14 cellular contexts compared by ENCODE assay signal in genomic region chr1:107477233-107477632, GRCh38.
DNase-seq lines count a peak whose midpoint lies in the region; ATAC-seq and TF ChIP-seq lines count a peak whose summit lies in the region.
"Had no signal": no experiment of that assay in that cellular context is flagged by ENCODE, and none has a peak within 500 bp of the region (broad histone marks: within the 10 kb centered on the region; RNA-seq: fewer than 3 reads in every experiment).

No MANE protein-coding gene starts in this region.

- H3K9me3 Mint-ChIP-seq in activated CD4-positive, alpha-beta T cell treated with anti-CD3 and anti-CD28 coated beads, Interleukin-2, amount 10 ng/mL, durations not matched to agents 7 days and 5 days, result no peaks in the 10 kb centered on the region
- no peaks in the 10 kb centered on the region for H3K9me3 Mint-ChIP-seq in activated CD8-positive, alpha-beta T cell treated with anti-CD3 and anti-CD28 coated beads for 36 hours
- no peaks in the 10 kb centered on the region for H3K9me3 Mint-ChIP-seq in progenitor cell of endocrine pancreas (ENCODE audit: low read depth)
- H3K9me3 Mint-ChIP-seq: T-helper 2 cell treated with Interferon-gamma antibody and Interleukin-4, amounts not matched to agents 5 μg/mL and 100 μg/mL, for 36 hours had no signal

- H3K4me3 ChIP-seq in suprapubic skin, result no peak overlapping the region
- H3K4me3 ChIP-seq: left ventricle myocardium inferior, upper lobe of left lung had no signal

- WGBS in suprapubic skin, result 96% methylated on average over 2 of the region's 2 CpGs

- CTCF ChIA-PET in activated CD4-positive, alpha-beta T cell treated with anti-CD3 and anti-CD28 coated beads, Interleukin-2, amount 10 ng/mL, durations not matched to agents 7 days and 5 days (lab: Charles Lee), result interaction anchor here (1.4 kb wide), 1 partner anchor 17 kb away, joined by 3 read pairs; no protein-coding TSS in a partner anchor
- CTCF ChIA-PET in activated CD8-positive, alpha-beta T cell treated with anti-CD3 and anti-CD28 coated beads for 36 hours (lab: Charles Lee), result interaction anchor here (0.6 to 1.3 kb wide), 5 partner anchors 8 to 138 kb away, joined by 3 read pairs; no protein-coding TSS in a partner anchor

- H3K4me1 Mint-ChIP-seq in activated CD4-positive, alpha-beta T cell treated with anti-CD3 and anti-CD28 coated beads, Interleukin-2, amount 10 ng/mL, durations not matched to agents 7 days and 5 days, result peaks cover 3% of the 10 kb centered on the region
- H3K4me1 Mint-ChIP-seq in activated CD8-positive, alpha-beta T cell treated with anti-CD3 and anti-CD28 coated beads for 36 hours (ENCODE audit: low read depth), result peaks cover 13% of the 10 kb centered on the region
- H3K4me1 Mint-ChIP-seq in progenitor cell of endocrine pancreas (ENCODE audit: low read depth), result no peaks in the 10 kb centered on the region

- H3K36me3 ChIP-seq in suprapubic skin, result no peaks in the 10 kb centered on the region
- H3K36me3 ChIP-seq: left ventricle myocardium inferior, upper lobe of left lung had no signal

- DNase-seq in activated CD4-positive, alpha-beta T cell treated with anti-CD3 and anti-CD28 coated beads, Interleukin-2, amount 10 ng/mL, durations not matched to agents 7 days and 5 days, result peak; percentile 9
- no peak for DNase-seq in activated CD4-positive, alpha-beta T cell treated with anti-CD3 and anti-CD28 coated beads, Interleukin-2, amount 50 U/mL, for 4 hours
- DNase-seq in KBM-7 (peak; percentile 12), progenitor cell of endocrine pancreas (ENCODE audit: low spot score, unreplicated experiment) (no peak), NCI-H2107 treated with DMSO at 0.1 percent for 48 hours (lab: John Stamatoyannopoulos, UW; ENCODE audit: unreplicated experiment) (no peak), NCI-H2227 (lab: John Stamatoyannopoulos, UW; ENCODE audit: unreplicated experiment) (no peak), suprapubic skin (ENCODE audit: low spot score in 2 of 2) (no peak)
- DNase-seq in activated CD8-positive, alpha-beta T cell treated with anti-CD3 and anti-CD28 coated beads for 36 hours, result peak; percentile 27
- DNase-seq: activated T-cell treated with anti-CD3 and anti-CD28 coated beads, Interleukin-2, amount 50 U/mL, for 1 hour; left ventricle myocardium inferior; NCI-H226; upper lobe of left lung had no signal

- POLR2A ChIA-PET in activated CD4-positive, alpha-beta T cell treated with anti-CD3 and anti-CD28 coated beads, Interleukin-2, amount 10 ng/mL, durations not matched to agents 7 days and 5 days (lab: Charles Lee), result no interaction called here
- POLR2A ChIA-PET in activated CD8-positive, alpha-beta T cell treated with anti-CD3 and anti-CD28 coated beads for 36 hours (lab: Charles Lee), result no interaction called here

- peaks cover 35% of the 10 kb centered on the region for H3K27me3 Mint-ChIP-seq in activated CD4-positive, alpha-beta T cell treated with anti-CD3 and anti-CD28 coated beads, Interleukin-2, amount 10 ng/mL, durations not matched to agents 7 days and 5 days
- peaks cover 17% of the 10 kb centered on the region for H3K27me3 Mint-ChIP-seq in activated CD8-positive, alpha-beta T cell treated with anti-CD3 and anti-CD28 coated beads for 36 hours
- no peaks in the 10 kb centered on the region for H3K27me3 Mint-ChIP-seq in progenitor cell of endocrine pancreas
- H3K27me3 Mint-ChIP-seq: B cell had no signal

- no peaks in the 10 kb centered on the region for H3K9me3 ChIP-seq in suprapubic skin
- H3K9me3 ChIP-seq: left ventricle myocardium inferior, upper lobe of left lung had no signal

- no peak overlapping the region for H3K4me3 Mint-ChIP-seq in activated CD4-positive, alpha-beta T cell treated with anti-CD3 and anti-CD28 coated beads, Interleukin-2, amount 10 ng/mL, durations not matched to agents 7 days and 5 days
- no peak overlapping the region for H3K4me3 Mint-ChIP-seq in activated CD8-positive, alpha-beta T cell treated with anti-CD3 and anti-CD28 coated beads for 36 hours
- no peak overlapping the region for H3K4me3 Mint-ChIP-seq in progenitor cell of endocrine pancreas (ENCODE audit: low read depth)
- H3K4me3 Mint-ChIP-seq: B cell; T-helper 2 cell treated with Interferon-gamma antibody and Interleukin-4, amounts not matched to agents 5 μg/mL and 100 μg/mL, for 36 hours had no signal

- in situ Hi-C loops in KBM-7 (cut with MboI; ENCODE audit: low pct_unique_long_range_greater_than_20kb, low sequenced_read_pairs), result no loop called here

- intact Hi-C loops in activated CD8-positive, alpha-beta T cell treated with anti-CD3 and anti-CD28 coated beads for 36 hours (cut with micrococcal nuclease), result no loop called here

- H3K27ac Mint-ChIP-seq in activated CD4-positive, alpha-beta T cell treated with anti-CD3 and anti-CD28 coated beads, Interleukin-2, amount 10 ng/mL, durations not matched to agents 7 days and 5 days, result no peak overlapping the region
- H3K27ac Mint-ChIP-seq in activated CD8-positive, alpha-beta T cell treated with anti-CD3 and anti-CD28 coated beads for 36 hours, result no peak overlapping the region
- no peak overlapping the region for H3K27ac Mint-ChIP-seq in progenitor cell of endocrine pancreas
- H3K27ac Mint-ChIP-seq: T-helper 2 cell treated with Interferon-gamma antibody and Interleukin-4, amounts not matched to agents 5 μg/mL and 100 μg/mL, for 36 hours had no signal

- TF ChIP-seq POLR2A in suprapubic skin (IDR thresholded peaks at IDR 0.05), result no peak

- peaks cover 13% of the 10 kb centered on the region for H3K27me3 ChIP-seq in suprapubic skin

- peak; percentile 15 for TF ChIP-seq CTCF in activated CD8-positive, alpha-beta T cell treated with anti-CD3 and anti-CD28 coated beads for 36 hours (IDR thresholded peaks at IDR 0.05)
- TF ChIP-seq CTCF in progenitor cell of endocrine pancreas (IDR thresholded peaks at IDR 0.05; ENCODE audit: unreplicated experiment), result peak; percentile 38
- TF ChIP-seq CTCF in suprapubic skin (IDR thresholded peaks at IDR 0.05), result no peak

- peaks cover 23% of the 10 kb centered on the region for H3K4me1 ChIP-seq in suprapubic skin
- H3K4me1 ChIP-seq: left ventricle myocardium inferior had no signal

- ATAC-seq in activated CD8-positive, alpha-beta T cell treated with anti-CD3 and anti-CD28 coated beads for 36 hours, result no peak

- H3K27ac ChIP-seq in suprapubic skin, result no peak overlapping the region
- H3K27ac ChIP-seq: left ventricle myocardium inferior, upper lobe of left lung had no signal

- TF ChIP-seq EP300 in suprapubic skin (IDR thresholded peaks at IDR 0.05), result no peak

- no peaks in the 10 kb centered on the region for H3K36me3 Mint-ChIP-seq in activated CD4-positive, alpha-beta T cell treated with anti-CD3 and anti-CD28 coated beads, Interleukin-2, amount 10 ng/mL, durations not matched to agents 7 days and 5 days (ENCODE audit: low read depth)
- H3K36me3 Mint-ChIP-seq in activated CD8-positive, alpha-beta T cell treated with anti-CD3 and anti-CD28 coated beads for 36 hours (ENCODE audit: low read depth), result no peaks in the 10 kb centered on the region
- H3K36me3 Mint-ChIP-seq in progenitor cell of endocrine pancreas (ENCODE audit: insufficient read depth), result no peaks in the 10 kb centered on the region

Comparison
In these comparisons a context has a peak if more than half of its experiments do, and no peak if none do; other contexts are left out.
1. DNase-seq: peak in activated CD4-positive, alpha-beta T cell treated with anti-CD3 and anti-CD28 coated beads, Interleukin-2, amount 10 ng/mL, durations not matched to agents 7 days and 5 days (single experiment), KBM-7 (single experiment) and activated CD8-positive, alpha-beta T cell treated with anti-CD3 and anti-CD28 coated beads for 36 hours (single experiment); none in activated CD4-positive, alpha-beta T cell treated with anti-CD3 and anti-CD28 coated beads, Interleukin-2, amount 50 U/mL, for 4 hours (0 of 2), progenitor cell of endocrine pancreas (single experiment), NCI-H2107 treated with DMSO at 0.1 percent for 48 hours (single experiment), NCI-H2227 (single experiment) and suprapubic skin (0 of 2).
2. CTCF ChIP-seq: peak in activated CD8-positive, alpha-beta T cell treated with anti-CD3 and anti-CD28 coated beads for 36 hours (single experiment) and progenitor cell of endocrine pancreas (single experiment); none in suprapubic skin (0 of 2).